In genomic region chr19:8376373-8376974, GRCh38 we compare ENCODE assay signal across 2 cellular contexts. TPM values are rescaled to one million over a fixed set of nuclear protein-coding genes. Genes with fewer than 3 reads are reported as not detected.
"Had no signal": no experiment of that assay in that cellular context is flagged by ENCODE, and none has a peak within 500 bp of the region (broad histone marks: within the 10 kb centered on the region; RNA-seq: fewer than 3 reads in every experiment).

No MANE protein-coding gene starts in this region.

RNA-seq across cellular contexts. Expression of gene ANGPTL4, which starts 12.5 kb away (rescaled TPM):
- total RNA-seq: activated B cell treated with CpG ODN at 0.5 μM for 24 hours; activated naive CD4-positive, alpha-beta T cell treated with anti-CD3 and anti-CD28 coated beads for 36 hours had no signal
